Comparison of ENCODE assay signal across 8 cellular contexts in the genomic region with DNA sequence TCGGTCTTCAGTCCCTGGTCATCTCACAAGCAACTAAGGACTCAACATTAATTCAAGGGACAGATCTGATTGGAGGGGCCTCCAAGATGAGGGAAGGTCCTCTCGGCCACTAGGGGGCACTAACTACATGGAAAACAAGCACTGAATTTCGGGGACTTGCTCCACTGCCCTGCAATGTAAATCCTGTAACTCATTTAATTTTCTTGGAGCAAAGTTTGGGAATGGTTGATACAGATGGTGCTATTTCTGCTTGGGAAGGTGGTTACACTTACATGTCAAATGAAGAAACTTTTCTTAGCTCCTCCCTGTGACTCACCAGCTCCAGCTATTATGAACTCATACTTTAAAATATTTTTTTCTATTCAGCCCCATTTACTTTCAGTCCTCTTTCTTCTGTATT.
A peak's percentile ranks its signal among the peaks of the same experiment; 100 is the strongest.
DNase-seq lines count a peak whose midpoint lies in the region; ATAC-seq and TF ChIP-seq lines count a peak whose summit lies in the region.

No MANE protein-coding gene starts in this region.

- H3K27me3 Mint-ChIP-seq in brain = peaks cover 4% of the 10 kb centered on the region

- ATAC-seq in activated CD4-positive, CD25-positive, alpha-beta regulatory T cell treated with anti-CD3 and anti-CD28 coated beads, Interleukin-2, amount 50 U/mL, for 24 hours = no peak
- no peak for ATAC-seq in GM19351 (IDR thresholded peaks at IDR 0.05; ENCODE audit: unreplicated experiment)

- DNase-seq in activated CD4-positive, CD25-positive, alpha-beta regulatory T cell treated with anti-CD3 and anti-CD28 coated beads, Interleukin-2, amount 50 U/mL, for 16 hours (ENCODE audit: low read depth, low spot score) = peak; percentile 27
- DNase-seq in NCI-H1048 (lab: John Stamatoyannopoulos, UW) (peak; percentile 56), T-helper 9 cell (peak; percentile 12), kidney epithelial cell (ENCODE audit: low read depth) (no peak)
- peak; percentile 31 to 34 for DNase-seq in stimulated activated CD4-positive, alpha-beta T cell treated with anti-CD3 and anti-CD28 coated beads, Interleukin-4, amount 100 ng/mL, for 4 hours

- H3K4me1 Mint-ChIP-seq in brain = no peaks in the 10 kb centered on the region

- no peaks in the 10 kb centered on the region for H3K36me3 Mint-ChIP-seq in brain

- no peaks in the 10 kb centered on the region for H3K27me3 ChIP-seq in kidney epithelial cell (ENCODE audit: control insufficient read depth, insufficient read depth, low read length)

- H3K36me3 ChIP-seq in kidney epithelial cell (ENCODE audit: control insufficient read depth, insufficient read depth, low read length) = no peaks in the 10 kb centered on the region

- no peak overlapping the region for H3K27ac Mint-ChIP-seq in brain

- H3K4me3 Mint-ChIP-seq in brain = no peak overlapping the region

- H3K9me3 Mint-ChIP-seq in brain = peaks cover 0 to 2% (median 0%) of the 10 kb centered on the region in 5 experiments

- no peak overlapping the region for H3K4me3 ChIP-seq in kidney epithelial cell (ENCODE audit: low read depth, low read length)

- peak; percentile 71 to 80 for TF ChIP-seq CTCF in brain (conservative IDR thresholded peaks at IDR 0.05)
- TF ChIP-seq CTCF in kidney epithelial cell (IDR thresholded peaks at IDR 0.05; ENCODE audit: insufficient read depth, low read length, poor library complexity, severe bottlenecking) = peak; percentile 78
